ENCODE assay signal across 8 cellular contexts in genomic region chr14:49852351-49853157, GRCh38. TPM values are rescaled to one million over a fixed set of nuclear protein-coding genes. Genes with fewer than 3 reads are reported as not detected.
DNase-seq lines count a peak whose midpoint lies in the region; ATAC-seq and TF ChIP-seq lines count a peak whose summit lies in the region.

NEMF (minus strand) TSS chr14:49852788; CDS start chr14:49852753, 35 bp downstream.

- H3K27ac ChIP-seq in left lung, result peak within 1 kb of the TSS; percentile 90 to 92

- CTCF ChIA-PET in BJ (lab: Yijun Ruan, JAX), result interaction anchor here (0.6 to 4.4 kb wide), 32 partner anchors 10 to 408 kb away, joined by 3 to 71 read pairs (median 4); partner anchors contain the start of genes DNAAF2, KLHDC2, LRR1 and POLE2

- H3K36me3 ChIP-seq in BJ (ENCODE audit: control insufficient read depth, insufficient read depth, low read length) (no peaks in the 10 kb centered on the region; the same call in 1 of the 2 replicates), left lung (peaks cover 0 to 33% of the 10 kb centered on the region in 2 donors)

- peak; percentile 82 for TF ChIP-seq POLR2A in GM19099 (IDR thresholded peaks at IDR 0.05; ENCODE audit: extremely low read depth, insufficient read length, low read depth)

- peak; percentile 84 for ATAC-seq in HG03439 (IDR thresholded peaks at IDR 0.05; ENCODE audit: unreplicated experiment)
- peak; percentile 94 for ATAC-seq in left lung

- H3K4me1 ChIP-seq in left lung, result peaks cover 0 to 42% of the 10 kb centered on the region in 2 donors

- peak; percentile 79 for TF ChIP-seq CTCF in BJ (IDR thresholded peaks at IDR 0.05; ENCODE audit: insufficient read depth, low read depth, low read length)
- TF ChIP-seq CTCF in left lung (IDR thresholded peaks at IDR 0.05), result peak; percentile 64 to 78

- intact Hi-C loops in left lung (cut with DNase I), result no loop called here

- POLR2A ChIA-PET in BJ (lab: Charles Lee), result interaction anchor here (0.6 to 0.8 kb wide), 3 partner anchors 82 to 232 kb away, joined by 3 to 4 read pairs (median 3); partner anchors contain the start of genes MGAT2 and RPL36AL

- no peaks in the 10 kb centered on the region for H3K9me3 ChIP-seq in left lung

- H3K4me3 ChIP-seq in BJ (ENCODE audit: low read depth, low read length), result peak within 1 kb of the TSS; percentile 88
- H3K4me3 ChIP-seq in left lung, result peak within 1 kb of the TSS; percentile 81 to 87

- H3K27me3 ChIP-seq in BJ (ENCODE audit: control insufficient read depth, insufficient read depth, low read length) (no peaks in the 10 kb centered on the region), left lung (no peaks in the 10 kb centered on the region)

- peak; percentile 47 for DNase-seq in BJ (ENCODE audit: low read depth)
- peak; percentile 84 for DNase-seq in NCI-H510A (lab: John Stamatoyannopoulos, UW)
- peak; percentile 84 for DNase-seq in activated CD4-positive, alpha-beta T cell treated with anti-CD3 and anti-CD28 coated beads for 48 hours
- peak; percentile 15 for DNase-seq in cortex of kidney (lab: John Stamatoyannopoulos, UW)
- DNase-seq in left lung, result peak; percentile 89 to 95
- peak; percentile 82 to 88 for DNase-seq in stimulated activated CD4-positive, alpha-beta T cell treated with anti-CD3 and anti-CD28 coated beads, Interleukin-2, amount 100 ng/mL, for 48 hours

RNA-seq across cellular contexts. Expression of gene NEMF, which starts in this region (rescaled TPM):
- polyA plus RNA-seq in BJ (2011; rRNA removed), result 12.6 and 28.5 TPM in 2 replicates
- polyA minus RNA-seq in BJ (2011; rRNA and poly(A)+ RNA removed), result 41.5 and 46.7 TPM in 2 replicates
- total RNA-seq in left lung, result 10 to 100 TPM; 48.1 to 62.1 TPM

Comparison
In these comparisons a context has a peak if more than half of its experiments do, and no peak if none do; other contexts are left out.
1. Peak in every context shown above with its lines: DNase-seq, ATAC-seq, H3K4me3 ChIP-seq and H3K27ac ChIP-seq.
2. DNase-seq: peak in every context shown above with its lines; median percentile 92 in left lung; 85 in stimulated activated CD4-positive, alpha-beta T cell treated with anti-CD3 and anti-CD28 coated beads, Interleukin-2, amount 100 ng/mL, for 48 hours; 84 in NCI-H510A; 84 in activated CD4-positive, alpha-beta T cell treated with anti-CD3 and anti-CD28 coated beads for 48 hours; 47 in BJ; 15 in cortex of kidney.